Comparison of ENCODE assay signal across 3 cellular contexts in genomic region chr17:8214000-8214399, GRCh38.
TF ChIP-seq lines count a peak whose summit lies in the region.

No MANE protein-coding gene starts in this region.

TF ChIP-seq in HCT116, 20 proteins besides CTCF, POLR2A, EP300 and RAD21:
- TF ChIP-seq CBX3 (IDR thresholded peaks at IDR 0.05; ENCODE audit: low read depth) = peak; percentile 61; the same call in 1 of the 2 replicates
- TF ChIP-seq, protein P1, sequence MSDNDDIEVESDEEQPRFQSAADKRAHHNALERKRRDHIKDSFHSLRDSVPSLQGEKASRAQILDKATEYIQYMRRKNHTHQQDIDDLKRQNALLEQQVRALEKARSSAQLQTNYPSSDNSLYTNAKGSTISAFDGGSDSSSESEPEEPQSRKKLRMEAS (IDR thresholded peaks at IDR 0.05) = peak; percentile 54; the same call in 1 of the 2 replicates
- TF ChIP-seq TCF7L2 (IDR thresholded peaks at IDR 0.05; ENCODE audit: borderline replicate concordance, extremely low read depth, insufficient read depth, insufficient read length) = peak; percentile 27
TF ChIP-seq in HCT116: peak in this region for 3; not testable (repeated sequence) for 17.

TF ChIP-seq in HEK293, 187 proteins besides CTCF, POLR2A, EP300 and RAD21:
- 0 out of 2 replicates have a peak, but pooled peaks have one; percentile 44 for TF ChIP-seq ZNF580 (tag by site-specific recombination; IDR thresholded peaks at IDR 0.05)

TF ChIP-seq in H1, 55 proteins besides CTCF, POLR2A, EP300 and RAD21:
- peak; percentile 34; the same call in 1 of the 2 replicates for TF ChIP-seq TBP (IDR thresholded peaks at IDR 0.05; ENCODE audit: low read depth, low read length)
TF ChIP-seq in H1: peak in this region for 1; not testable (repeated sequence) for 54.
